12 cellular contexts compared by ENCODE assay signal in the genomic region with DNA sequence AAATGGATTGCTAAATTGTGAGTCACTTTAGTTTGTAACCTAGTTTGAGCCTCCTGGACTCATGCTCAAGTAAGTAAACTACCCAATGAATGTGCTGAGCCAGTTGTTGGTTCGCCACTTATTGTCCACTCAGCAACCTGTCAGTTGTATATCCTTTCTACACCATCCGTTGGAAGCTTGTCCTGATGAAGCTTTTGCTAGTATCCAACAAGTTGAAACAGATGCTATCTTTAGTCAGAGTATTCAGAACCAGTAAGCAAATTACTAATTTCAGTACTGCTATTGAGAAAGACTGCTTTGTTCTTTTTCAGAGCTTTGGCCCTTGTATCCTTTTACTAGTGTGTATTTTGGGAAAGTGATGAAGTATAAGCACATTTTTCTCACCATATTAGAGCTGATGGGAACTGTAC. TPM values are rescaled to one million over a fixed set of nuclear protein-coding genes. Genes with fewer than 3 reads are reported as not detected.
DNase-seq lines count a peak whose midpoint lies in the region; TF ChIP-seq lines count a peak whose summit lies in the region.
"Had no signal": no experiment of that assay in that cellular context is flagged by ENCODE, and none has a peak within 500 bp of the region (broad histone marks: within the 10 kb centered on the region; RNA-seq: fewer than 3 reads in every experiment).

No MANE protein-coding gene starts in this region.

- no peak overlapping the region for H2AFZ ChIP-seq in MM.1S (ENCODE audit: low read length)

- H3K9me2 ChIP-seq in MM.1S (replicated peaks; ENCODE audit: insufficient read depth, low read length) = no peaks in the 10 kb centered on the region

- H3K9ac ChIP-seq in MM.1S (ENCODE audit: low read length) = no peak overlapping the region

- H3K36me3 ChIP-seq in MM.1S (replicated peaks; ENCODE audit: insufficient read depth, low read length) (no peaks in the 10 kb centered on the region), BE2C (peaks cover 17% of the 10 kb centered on the region)

- peaks cover 58% of the 10 kb centered on the region for H3K79me2 ChIP-seq in MM.1S (ENCODE audit: low read length)

- peak overlapping the region; percentile 93 for H3K4me2 ChIP-seq in MM.1S (ENCODE audit: low read depth, low read length)

- H3K9me3 ChIP-seq in MM.1S (replicated peaks; ENCODE audit: insufficient read depth, low read length) (no peaks in the 10 kb centered on the region), BE2C (no peaks in the 10 kb centered on the region)
- H3K9me3 ChIP-seq: HAP-1 had no signal

- no peak for TF ChIP-seq CTCF in GM13976 (IDR thresholded peaks at IDR 0.05; ENCODE audit: borderline replicate concordance, control extremely low read depth, extremely low read depth, insufficient read depth, missing control alignments)
- TF ChIP-seq CTCF in MM.1S (IDR thresholded peaks at IDR 0.05; ENCODE audit: low read length) = no peak
- TF ChIP-seq CTCF in VCaP (conservative IDR thresholded peaks at IDR 0.05) = no peak
- no peak for TF ChIP-seq CTCF in BE2C (IDR thresholded peaks at IDR 0.05; ENCODE audit: low read depth, low read length)

- no peaks in the 10 kb centered on the region for H4K20me1 ChIP-seq in MM.1S (ENCODE audit: insufficient read depth, low read length)

- H3K4me1 ChIP-seq in MM.1S (ENCODE audit: low read length) = peaks cover 22% of the 10 kb centered on the region
- peaks cover 4% of the 10 kb centered on the region for H3K4me1 ChIP-seq in BE2C

- H3K27ac ChIP-seq in MM.1S (ENCODE audit: low read length) (peak overlapping the region; percentile 22; the same call in 1 of the 2 replicates), VCaP (peak overlapping the region; percentile 93)

- in situ Hi-C loops in GM13976 (cut with MboI; ENCODE audit: low sequenced_read_pairs, unreplicated experiment) = loop anchor here (10.0 kb wide), 1 partner anchor 262 kb away; no protein-coding TSS in a partner anchor

- no peaks in the 10 kb centered on the region for H3K27me3 ChIP-seq in MM.1S (replicated peaks; ENCODE audit: insufficient read depth, low read length)
- H3K27me3 ChIP-seq in BE2C = no peaks in the 10 kb centered on the region

- no peak overlapping the region for H3K4me3 ChIP-seq in MM.1S (ENCODE audit: low read length)
- no peak overlapping the region for H3K4me3 ChIP-seq in BE2C (ENCODE audit: low read depth, low read length)
- H3K4me3 ChIP-seq: HAP-1 had no signal

- DNase-seq in GM13976 (ENCODE audit: low spot score) (peak; percentile 38), MM.1S (peak; percentile 69), kidney tubule cell (ENCODE audit: low spot score) (peak; percentile 60), cortex of kidney (lab: John Stamatoyannopoulos, UW) (no peak), NCI-H2029 (lab: John Stamatoyannopoulos, UW) (no peak), BE2C (no peak), NCI-H510A treated with DMSO at 0.1 percent for 48 hours (lab: John Stamatoyannopoulos, UW) (no peak)
- DNase-seq: activated effector memory CD4-positive, alpha-beta T cell treated with Interleukin-2 at 50 U/mL for 16 hours; central memory CD4-positive, alpha-beta T cell; right cardiac atrium had no signal

- H3F3A ChIP-seq in MM.1S (ENCODE audit: insufficient read depth, low read length) = peaks cover 31% of the 10 kb centered on the region

RNA-seq across cellular contexts. Expression of a gene that starts 4.3 kb away (rescaled TPM):
- polyA plus RNA-seq in BE2C (2012; ENCODE audit: insufficient read depth, insufficient read length, low read depth) = 18.5 TPM

RNA-seq across cellular contexts. Expression of a gene that starts 5.3 kb away (rescaled TPM):
- polyA plus RNA-seq in BE2C (2012; ENCODE audit: insufficient read depth, insufficient read length, low read depth) = 106 TPM

RNA-seq across cellular contexts. Expression of a gene that starts 17.0 kb away (rescaled TPM):
- 0.88 TPM for polyA plus RNA-seq in BE2C (2012; ENCODE audit: insufficient read depth, insufficient read length, low read depth)

Comparison
In these comparisons a context has a peak if more than half of its experiments do, and no peak if none do; other contexts are left out.
1. DNase-seq: peak in GM13976 (single experiment), MM.1S (single experiment) and kidney tubule cell (single experiment); none in cortex of kidney (single experiment), NCI-H2029 (single experiment), BE2C (single experiment) and NCI-H510A treated with DMSO at 0.1 percent for 48 hours (single experiment).